ENCODE assay signal across 29 cellular contexts in the genomic region with DNA sequence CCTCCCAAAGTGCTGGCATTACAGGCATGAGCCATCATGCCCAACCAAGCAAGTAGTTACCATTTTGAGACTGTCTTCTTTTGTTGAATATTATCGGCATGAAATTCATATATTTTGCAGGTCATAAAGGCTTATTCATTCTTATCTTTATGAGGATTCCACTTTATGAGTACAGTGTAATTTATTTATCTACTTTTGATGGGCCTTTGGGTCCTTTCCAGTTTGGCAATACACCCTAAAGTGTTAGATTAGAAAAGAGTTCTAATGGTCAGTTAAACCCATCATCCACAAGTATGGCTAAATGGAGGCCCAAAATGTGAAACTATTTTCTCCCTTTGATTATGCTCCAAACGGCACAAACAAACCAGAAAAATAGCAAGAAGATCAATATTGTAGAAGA.
"Had no signal": no experiment of that assay in that cellular context is flagged by ENCODE, and none has a peak within 500 bp of the region (broad histone marks: within the 10 kb centered on the region; RNA-seq: fewer than 3 reads in every experiment).

No MANE protein-coding gene starts in this region.

- H3K4me3 ChIP-seq: neural progenitor cell, ovary, psoas muscle, right lobe of liver, sigmoid colon, suprapubic skin, thoracic aorta, thyroid gland, tibial nerve, upper lobe of left lung, uterus had no signal

- H3K36me3 ChIP-seq: ovary, right lobe of liver, sigmoid colon, suprapubic skin, thoracic aorta, thyroid gland, tibial nerve, upper lobe of left lung, uterus had no signal

- H3K9me3 ChIP-seq: ovary, psoas muscle, right lobe of liver, sigmoid colon, suprapubic skin, thoracic aorta, thyroid gland, tibial nerve, upper lobe of left lung, uterus had no signal

- ATAC-seq: naive thymus-derived CD4-positive, alpha-beta T cell; natural killer cell; psoas muscle; right cardiac atrium; right lobe of liver; stimulated activated memory B cell treated with anti-CD40 and anti-IgM and Interleukin-4, amounts not matched to agents 10 μg/mL and 1 μg/mL and 100 μg/mL, for 72 hours; stimulated activated naive CD8-positive, alpha-beta T cell treated with anti-CD3 and anti-CD28 coated beads, Interleukin-15, amount 100 ng/mL, for 72 hours; stimulated activated naive CD8-positive, alpha-beta T cell treated with anti-CD3 and anti-CD28 coated beads, Interleukin-15, Interleukin-2, amounts not matched to agents 100 U/mL and 50 U/mL, for 24 hours had no signal

- H3K27me3 ChIP-seq: neural progenitor cell, ovary, right lobe of liver, sigmoid colon, suprapubic skin, thyroid gland, tibial nerve, upper lobe of left lung, uterus had no signal

- H3K4me1 ChIP-seq: parathyroid adenoma, psoas muscle, right lobe of liver, sigmoid colon, suprapubic skin, thyroid gland, tibial nerve, upper lobe of left lung, uterus had no signal

- DNase-seq: naive thymus-derived CD4-positive, alpha-beta T cell; natural killer cell; occipital lobe; ovary; posterior cingulate gyrus; psoas muscle; right cardiac atrium; right lobe of liver; sigmoid colon; small intestine; stimulated activated CD4-positive, alpha-beta T cell treated with anti-CD3 and anti-CD28 coated beads, Interleukin-12 subunit alpha, Interleukin-12 subunit beta, amount 100 ng/mL, for 4 hours; stimulated activated CD4-positive, alpha-beta T cell treated with anti-CD3 and anti-CD28 coated beads, Interleukin-1b, Interleukin-23, amount 100 ng/mL, for 48 hours; stimulated activated CD4-positive, alpha-beta T cell treated with anti-CD3 and anti-CD28 coated beads, Interleukin-4, amount 100 ng/mL, for 1 hour; stimulated activated CD4-positive, alpha-beta T cell treated with anti-CD3 and anti-CD28 coated beads, Interleukin-4, amount 100 ng/mL, for 4 hours; stimulated activated CD8-positive, alpha-beta memory T cell treated with anti-CD3 and anti-CD28 coated beads, Interleukin-4, amount 100 ng/mL, for 48 hours; stimulated activated naive CD4-positive, alpha-beta T cell; stimulated activated naive CD8-positive, alpha-beta T cell treated with anti-CD3 and anti-CD28 coated beads, Interleukin-15, amount 100 ng/mL, for 72 hours; stimulated activated naive CD8-positive, alpha-beta T cell treated with anti-CD3 and anti-CD28 coated beads, Interleukin-15, Interleukin-2, amounts not matched to agents 100 U/mL and 50 U/mL, for 24 hours; substantia nigra; thyroid gland; trophoblast cell; upper lobe of left lung; uterus had no signal

- H3K27ac ChIP-seq: neural progenitor cell, ovary, parathyroid adenoma, psoas muscle, right lobe of liver, sigmoid colon, suprapubic skin, thoracic aorta, thyroid gland, tibial nerve, upper lobe of left lung had no signal
